In the genomic region with DNA sequence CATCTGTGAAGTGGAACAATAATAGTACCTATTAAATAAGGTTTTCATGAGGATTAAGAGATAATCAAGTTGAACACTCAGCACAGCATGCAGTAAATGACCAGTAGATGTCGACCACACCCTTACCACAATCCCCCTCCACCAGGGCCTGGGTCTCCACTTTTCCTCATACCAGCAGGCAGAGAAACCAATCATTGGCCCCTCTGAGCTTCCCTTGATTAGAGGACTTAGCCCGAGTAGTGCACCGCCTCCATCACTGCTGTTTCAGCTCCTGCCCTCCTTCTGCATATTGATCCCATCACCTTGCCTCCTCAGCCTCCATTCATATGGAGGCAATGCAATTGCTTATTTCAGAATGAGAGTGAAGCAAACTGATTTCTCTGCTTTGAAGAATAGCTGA, we compare ENCODE assay signal across 21 cellular contexts.
DNase-seq lines count a peak whose midpoint lies in the region; ATAC-seq and TF ChIP-seq lines count a peak whose summit lies in the region.
"Had no signal": no experiment of that assay in that cellular context is flagged by ENCODE, and none has a peak within 500 bp of the region (broad histone marks: within the 10 kb centered on the region; RNA-seq: fewer than 3 reads in every experiment).

No MANE protein-coding gene starts in this region.

- WGBS in endodermal cell (ENCODE audit: insufficient coverage in 1 of 2, insufficient read length in 1 of 2), 2 experiments = 53 to 55% methylated on average over 3 of the region's 3 CpGs
- 65 to 73% methylated on average over 3 of the region's 3 CpGs for WGBS in lower leg skin, 2 donors

- H3K4me2 ChIP-seq in GM23338 (no peak overlapping the region), neural progenitor cell (no peak overlapping the region)
- H3K4me2 ChIP-seq: A549; BLaER1 treated with 17β-estradiol and CSF1 and Interleukin-3, amounts not matched to agents 10 nM and 100 nM had no signal

- H3K9me3 ChIP-seq in WERI-Rb-1 (ENCODE audit: severe bottlenecking) (no peaks in the 10 kb centered on the region), endodermal cell (ENCODE audit: control insufficient read depth, low read length) (no peaks in the 10 kb centered on the region), neural progenitor cell (ENCODE audit: low read depth) (no peaks in the 10 kb centered on the region)
- H3K9me3 ChIP-seq: A549; BE2C; BLaER1 treated with 17β-estradiol and CSF1 and Interleukin-3, amounts not matched to agents 10 nM and 100 nM had no signal

- no peaks in the 10 kb centered on the region for H3K27me3 Mint-ChIP-seq in GM23338 (ENCODE audit: insufficient read depth, low read depth, poor library complexity)
- H3K27me3 Mint-ChIP-seq in endodermal cell (ENCODE audit: insufficient read depth) = peaks cover 12% of the 10 kb centered on the region
- peaks cover 6% of the 10 kb centered on the region for H3K27me3 Mint-ChIP-seq in neural progenitor cell (ENCODE audit: insufficient read depth, low read depth)
- H3K27me3 Mint-ChIP-seq in immature natural killer cell (ENCODE audit: low read depth in 3 of 3) = no peaks in the 10 kb centered on the region
- H3K27me3 Mint-ChIP-seq: CD4-positive, alpha-beta T cell; CD8-positive, alpha-beta memory T cell had no signal

- H3K4me3 ChIP-seq in GM23338 = no peak overlapping the region
- H3K4me3 ChIP-seq in WERI-Rb-1 (ENCODE audit: low read depth, low read length) = no peak overlapping the region
- no peak overlapping the region for H3K4me3 ChIP-seq in endodermal cell (ENCODE audit: low read length)
- no peak overlapping the region for H3K4me3 ChIP-seq in neural progenitor cell
- H3K4me3 ChIP-seq in lower leg skin (ENCODE audit: low read depth, poor library complexity, severe bottlenecking) = no peak overlapping the region
- H3K4me3 ChIP-seq: A549; BLaER1 treated with 17β-estradiol and CSF1 and Interleukin-3, amounts not matched to agents 10 nM and 100 nM had no signal

- no peak overlapping the region for H2AFZ ChIP-seq in GM23338
- H2AFZ ChIP-seq in neural progenitor cell (replicated peaks) = no peak overlapping the region

- H3K36me3 Mint-ChIP-seq in GM23338 (ENCODE audit: low read depth) (no peaks in the 10 kb centered on the region), endodermal cell (ENCODE audit: low read depth) (no peaks in the 10 kb centered on the region), neural progenitor cell (no peaks in the 10 kb centered on the region), immature natural killer cell (no peaks in the 10 kb centered on the region)
- H3K36me3 Mint-ChIP-seq: CD14-positive monocyte; CD8-positive, alpha-beta memory T cell had no signal

- peaks cover 13% of the 10 kb centered on the region for H3K4me1 Mint-ChIP-seq in GM23338
- peaks cover 16% of the 10 kb centered on the region for H3K4me1 Mint-ChIP-seq in endodermal cell
- H3K4me1 Mint-ChIP-seq in neural progenitor cell = peaks cover 17% of the 10 kb centered on the region
- H3K4me1 Mint-ChIP-seq in immature natural killer cell = no peaks in the 10 kb centered on the region
- H3K4me1 Mint-ChIP-seq: CD14-positive monocyte; CD8-positive, alpha-beta memory T cell had no signal

- peak; percentile 63 for ATAC-seq in GM23338
- ATAC-seq: A549 had no signal

- H3K27me3 ChIP-seq in GM23338 (ENCODE audit: insufficient read depth) = peaks cover 18% of the 10 kb centered on the region; the same call in 1 of the 2 replicates
- no peaks in the 10 kb centered on the region for H3K27me3 ChIP-seq in WERI-Rb-1 (ENCODE audit: insufficient read depth, low read depth, severe bottlenecking)
- no peaks in the 10 kb centered on the region for H3K27me3 ChIP-seq in endodermal cell (ENCODE audit: control insufficient read depth, insufficient read depth, low read length, poor library complexity, severe bottlenecking)
- no peaks in the 10 kb centered on the region for H3K27me3 ChIP-seq in neural progenitor cell
- H3K27me3 ChIP-seq: BE2C; BLaER1 treated with 17β-estradiol and CSF1 and Interleukin-3, amounts not matched to agents 10 nM and 100 nM had no signal

- no peak for TF ChIP-seq POLR2A in lower leg skin (IDR thresholded peaks at IDR 0.05)

- H4K20me1 ChIP-seq in GM23338 (replicated peaks; ENCODE audit: insufficient read depth) (no peaks in the 10 kb centered on the region), neural progenitor cell (ENCODE audit: low read depth) (no peaks in the 10 kb centered on the region)
- H4K20me1 ChIP-seq: BLaER1 treated with 17β-estradiol and CSF1 and Interleukin-3, amounts not matched to agents 10 nM and 100 nM had no signal

- H3K27ac ChIP-seq in GM23338 (ENCODE audit: low read depth) = no peak overlapping the region
- no peak overlapping the region for H3K27ac ChIP-seq in WERI-Rb-1
- H3K27ac ChIP-seq in endodermal cell (ENCODE audit: low read depth, low read length) = no peak overlapping the region
- H3K27ac ChIP-seq in neural progenitor cell = no peak overlapping the region
- H3K27ac ChIP-seq: A549; BLaER1 treated with 17β-estradiol and CSF1 and Interleukin-3, amounts not matched to agents 10 nM and 100 nM had no signal

- H3K27ac Mint-ChIP-seq in GM23338 = no peak overlapping the region
- no peak overlapping the region for H3K27ac Mint-ChIP-seq in endodermal cell
- H3K27ac Mint-ChIP-seq in neural progenitor cell = no peak overlapping the region
- H3K27ac Mint-ChIP-seq in immature natural killer cell = no peak overlapping the region
- H3K27ac Mint-ChIP-seq: CD14-positive monocyte; CD4-positive, alpha-beta T cell; CD8-positive, alpha-beta memory T cell had no signal

- H3K9ac ChIP-seq in endodermal cell (ENCODE audit: extremely low read depth, low read length, poor library complexity, severe bottlenecking) (no peak overlapping the region), neural progenitor cell (no peak overlapping the region)
- H3K9ac ChIP-seq: BLaER1 treated with 17β-estradiol and CSF1 and Interleukin-3, amounts not matched to agents 10 nM and 100 nM had no signal

- H3K4me3 Mint-ChIP-seq in GM23338 (no peak overlapping the region), endodermal cell (no peak overlapping the region), neural progenitor cell (no peak overlapping the region), immature natural killer cell (no peak overlapping the region)
- H3K4me3 Mint-ChIP-seq: CD14-positive monocyte; CD4-positive, alpha-beta T cell; CD8-positive, alpha-beta memory T cell had no signal

- DNase-seq in GM23338 (ENCODE audit: low spot score) = peak; percentile 27
- DNase-seq in WERI-Rb-1 = no peak
- peak; percentile 66 for DNase-seq in endodermal cell
- no peak for DNase-seq in neural progenitor cell (ENCODE audit: low spot score)
- no peak for DNase-seq in lower leg skin (ENCODE audit: low spot score in 2 of 2)
- DNase-seq in GM20000 (ENCODE audit: low spot score) = no peak
- no peak for DNase-seq in immature natural killer cell
- DNase-seq: 8988T; ACHN; AML-193; BE2C; CD4-positive, alpha-beta T cell; CD8-positive, alpha-beta memory T cell; DMS 273 treated with DMSO at 0.1 percent for 48 hours; DMS79; EL; GF-D8; HCEC 1CT had no signal

- H3K9me3 Mint-ChIP-seq in GM23338 (no peaks in the 10 kb centered on the region), endodermal cell (no peaks in the 10 kb centered on the region), neural progenitor cell (no peaks in the 10 kb centered on the region), immature natural killer cell (peaks cover 0 to 19% (median 5%) of the 10 kb centered on the region in 6 donors)

- H3K4me1 ChIP-seq in GM23338 (ENCODE audit: insufficient read depth) = peaks cover 17% of the 10 kb centered on the region
- no peaks in the 10 kb centered on the region for H3K4me1 ChIP-seq in endodermal cell (ENCODE audit: control insufficient read depth, insufficient read depth, low read length)
- H3K4me1 ChIP-seq in neural progenitor cell = peaks cover 8% of the 10 kb centered on the region
- H3K4me1 ChIP-seq: A549; BE2C; BLaER1 treated with 17β-estradiol and CSF1 and Interleukin-3, amounts not matched to agents 10 nM and 100 nM had no signal

- intact Hi-C loops in lower leg skin (cut with DNase I; ENCODE audit: low total_unique reads) = no loop called here

- no peaks in the 10 kb centered on the region for H3K79me2 ChIP-seq in GM23338 (replicated peaks; ENCODE audit: insufficient read depth)
- H3K79me2 ChIP-seq in neural progenitor cell (ENCODE audit: low read depth) = no peaks in the 10 kb centered on the region

- TF ChIP-seq CTCF in GM23338 (conservative IDR thresholded peaks at IDR 0.05; ENCODE audit: low read depth in 2 of 2) = peak; percentile 46 to 64
- TF ChIP-seq CTCF in WERI-Rb-1 (IDR thresholded peaks at IDR 0.05; ENCODE audit: low read depth, low read length) = peak; percentile 32; the same call in 1 of the 2 replicates
- peak; percentile 46 for TF ChIP-seq CTCF in endodermal cell (conservative IDR thresholded peaks at IDR 0.05)
- peak; percentile 17 for TF ChIP-seq CTCF in neural progenitor cell (IDR thresholded peaks at IDR 0.05)
- TF ChIP-seq CTCF in lower leg skin (IDR thresholded peaks at IDR 0.05) = no peak
- no peak for TF ChIP-seq CTCF in GM20000 (IDR thresholded peaks at IDR 0.05; ENCODE audit: extremely low read depth, missing control alignments)

- H3F3A ChIP-seq in GM23338 (replicated peaks; ENCODE audit: low read depth) = no peaks in the 10 kb centered on the region
- H3F3A ChIP-seq in neural progenitor cell (ENCODE audit: low read depth) = no peaks in the 10 kb centered on the region

- H3K36me3 ChIP-seq in GM23338 (ENCODE audit: insufficient read depth) (no peaks in the 10 kb centered on the region), WERI-Rb-1 (no peaks in the 10 kb centered on the region), endodermal cell (ENCODE audit: control insufficient read depth, insufficient read depth, low read length) (no peaks in the 10 kb centered on the region), neural progenitor cell (no peaks in the 10 kb centered on the region)
- H3K36me3 ChIP-seq: BE2C; BLaER1 treated with 17β-estradiol and CSF1 and Interleukin-3, amounts not matched to agents 10 nM and 100 nM had no signal

- H3K9me2 ChIP-seq in GM23338 (ENCODE audit: insufficient read depth) = no peaks in the 10 kb centered on the region; the same call in 1 of the 2 replicates

TF ChIP-seq in GM23338, 12 proteins besides CTCF, POLR2A, EP300 and RAD21:
- TF ChIP-seq POLR2AphosphoS5 (IDR thresholded peaks at IDR 0.05; ENCODE audit: low read depth) (no peak), JUNB (IDR thresholded peaks at IDR 0.05; ENCODE audit: unreplicated experiment) (no peak), ZNF331 (CRISPR knock-in tag; IDR thresholded peaks at IDR 0.05; ENCODE audit: low read depth) (no peak)

Comparison
In these comparisons a context has a peak if more than half of its experiments do, and no peak if none do; other contexts are left out.
1. DNase-seq: peak in GM23338 (single experiment) and endodermal cell (single experiment); none in WERI-Rb-1 (single experiment), neural progenitor cell (single experiment), lower leg skin (0 of 2), GM20000 (single experiment) and immature natural killer cell (0 of 3).
2. CTCF ChIP-seq: peak in GM23338 (2 of 2), WERI-Rb-1 (single experiment), endodermal cell (single experiment) and neural progenitor cell (single experiment); none in lower leg skin (0 of 3) and GM20000 (single experiment).